In the genomic region with DNA sequence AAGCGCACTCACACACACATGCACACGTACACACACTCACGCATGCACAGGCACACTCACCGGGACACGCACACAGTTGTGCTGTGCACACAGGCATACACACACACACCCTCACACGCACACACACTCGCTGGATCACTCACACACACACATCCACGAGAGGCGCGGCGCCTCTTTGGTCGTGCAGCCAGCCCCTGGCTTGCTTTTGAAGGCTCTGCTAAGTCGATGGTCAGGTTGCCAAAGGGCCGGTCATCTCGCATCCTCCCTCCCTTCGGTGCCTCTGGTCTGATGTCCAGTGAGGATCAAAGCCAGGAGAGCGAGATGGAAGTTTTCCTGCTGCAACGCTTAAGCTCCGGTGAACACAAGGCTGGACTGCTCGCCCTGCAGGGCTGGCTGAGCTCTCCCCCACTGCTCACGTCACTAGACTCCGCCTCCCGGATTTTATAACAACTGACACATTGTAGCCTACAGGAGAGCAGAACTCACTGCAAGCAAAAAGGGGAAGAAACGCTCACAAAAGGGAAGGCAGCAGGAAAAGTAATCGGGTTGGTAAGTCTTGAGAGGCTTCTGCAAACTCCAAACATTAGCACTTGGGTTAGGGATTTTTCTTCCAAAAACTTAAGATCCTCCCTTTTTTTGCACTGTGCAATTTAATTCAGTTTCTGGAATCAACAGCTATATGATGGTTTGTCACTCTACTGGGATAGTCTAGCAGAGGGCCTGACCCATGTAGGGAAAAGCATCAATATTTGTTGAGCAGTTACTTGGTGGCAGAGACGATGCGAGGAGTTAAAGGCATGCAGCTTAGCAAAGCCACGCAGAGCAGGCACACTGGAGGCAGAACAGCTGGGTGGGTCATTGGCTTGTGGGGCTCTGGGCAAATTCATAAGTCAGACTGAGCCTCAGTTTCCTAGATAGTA, we compare ENCODE assay signal across 8 cellular contexts. TPM values are rescaled to one million over a fixed set of nuclear protein-coding genes. Genes with fewer than 3 reads are reported as not detected.
DNase-seq lines count a peak whose midpoint lies in the region; ATAC-seq, FAIRE-seq and TF ChIP-seq lines count a peak whose summit lies in the region.

A gene (minus strand): TSS at position 374 of the 920 bp plus-strand sequence. CDS start 695 bp downstream, outside the sequence.

- WGBS in mesodermal cell (ENCODE audit: insufficient coverage in 2 of 2), 2 experiments = 10 to 22% methylated on average over 18 to 19 of the region's 28 CpGs

- DNase-seq in CD8-positive, alpha-beta T cell = peak; percentile 53 to 83 (median 69)
- DNase-seq in HS-27A (ENCODE audit: low read depth) (peak; percentile 14), NOMO-1 (lab: John Stamatoyannopoulos, UW; ENCODE audit: unreplicated experiment in 2 of 2) (peak; percentile 93 to 97)
- peak; percentile 15 to 43 (median 28) for DNase-seq in activated CD8-positive, alpha-beta memory T cell treated with anti-CD3 and anti-CD28 coated beads for 48 hours (ENCODE audit: low read depth in 2 of 3, low spot score in 2 of 3)
- DNase-seq in stimulated activated CD8-positive, alpha-beta memory T cell treated with anti-CD3 and anti-CD28 coated beads, Interleukin-15, amount 100 ng/mL, for 24 hours (ENCODE audit: low read depth) = peak; percentile 21

- no peak within 1 kb of the TSS for H3K27ac ChIP-seq in CD8-positive, alpha-beta T cell (ENCODE audit: low read depth, low read length)
- H3K27ac ChIP-seq in mesodermal cell (ENCODE audit: low read depth, low read length, severe bottlenecking) = peak within 1 kb of the TSS; percentile 70

- peak; percentile 99 for ATAC-seq in CD8-positive, alpha-beta T cell
- ATAC-seq in GM19468 (IDR thresholded peaks at IDR 0.05; ENCODE audit: extremely low read depth, unreplicated experiment) = peak; percentile 99

- CTCF ChIA-PET in CD8-positive, alpha-beta T cell (lab: Charles Lee) = interaction anchor here (0.8 to 1.9 kb wide), 4 partner anchors 9 to 280 kb away, joined by 3 to 6 read pairs (median 4); no protein-coding TSS in a partner anchor

- no peaks in the 10 kb centered on the region for H3K9me3 Mint-ChIP-seq in CD8-positive, alpha-beta T cell

- POLR2A ChIA-PET in CD8-positive, alpha-beta T cell (lab: Charles Lee) = interaction anchor here (0.6 to 1.3 kb wide), 2 partner anchors 8 to 1934 kb away, joined by 3 read pairs; no protein-coding TSS in a partner anchor

- intact Hi-C loops in CD8-positive, alpha-beta T cell (cut with DNase I, micrococcal nuclease) = loop anchor here (2.0 to 5.0 kb wide), 3 partner anchors 53 to 287 kb away; a partner anchor contains a TSS

- H3K4me1 ChIP-seq in CD8-positive, alpha-beta T cell (ENCODE audit: insufficient read depth, low read length) = peaks cover 5% of the 10 kb centered on the region
- peaks cover 9% of the 10 kb centered on the region for H3K4me1 ChIP-seq in mesodermal cell (ENCODE audit: control insufficient read depth, insufficient read depth, low read length, poor library complexity, severe bottlenecking)

- peak; percentile 28 for TF ChIP-seq CTCF in CD8-positive, alpha-beta T cell (IDR thresholded peaks at IDR 0.05)

- peak; percentile 86 for FAIRE-seq in endometrium (lab: Jason Lieb, UNC)

- no peaks in the 10 kb centered on the region for H3K9me3 ChIP-seq in CD8-positive, alpha-beta T cell (ENCODE audit: low read length)
- no peaks in the 10 kb centered on the region for H3K9me3 ChIP-seq in mesodermal cell (ENCODE audit: control insufficient read depth, low read length)

- no peaks in the 10 kb centered on the region for H3K27me3 ChIP-seq in CD8-positive, alpha-beta T cell (ENCODE audit: insufficient read depth, low read length)

- H3K27ac Mint-ChIP-seq in CD8-positive, alpha-beta T cell = peak within 1 kb of the TSS; percentile 75

- H3K27me3 Mint-ChIP-seq in CD8-positive, alpha-beta T cell (ENCODE audit: low read depth) = peaks cover 6% of the 10 kb centered on the region

- peak within 1 kb of the TSS; percentile 65 for H3K4me3 ChIP-seq in CD8-positive, alpha-beta T cell (ENCODE audit: low read depth, low read length)
- H3K4me3 ChIP-seq in mesodermal cell (ENCODE audit: extremely low read depth, insufficient read depth, low read length, poor library complexity, severe bottlenecking) = peak within 1 kb of the TSS; percentile 40

- H3K4me1 Mint-ChIP-seq in CD8-positive, alpha-beta T cell (ENCODE audit: low read depth) = peaks cover 24% of the 10 kb centered on the region

- H3K4me3 Mint-ChIP-seq in CD8-positive, alpha-beta T cell = peak within 1 kb of the TSS; percentile 91

- peaks cover 1% of the 10 kb centered on the region for H3K36me3 Mint-ChIP-seq in CD8-positive, alpha-beta T cell

- H3K36me3 ChIP-seq in CD8-positive, alpha-beta T cell (ENCODE audit: insufficient read depth, low read length) = no peaks in the 10 kb centered on the region
- no peaks in the 10 kb centered on the region for H3K36me3 ChIP-seq in mesodermal cell (ENCODE audit: control insufficient read depth, insufficient read depth, low read length)

RNA-seq across cellular contexts. Expression of the gene that starts here (rescaled TPM):
- total RNA-seq in CD8-positive, alpha-beta T cell = 1 to 10 TPM; 2.2 to 2.3 TPM
- 10.9 TPM for polyA plus RNA-seq in mesodermal cell (2013, experiment 1 of 2)
- polyA plus RNA-seq in mesodermal cell (2013, experiment 2 of 2) = 8.9 TPM

Comparison
In these comparisons a context has a peak if more than half of its experiments do, and no peak if none do; other contexts are left out.
1. DNase-seq: peak in every context shown above with its lines; median percentile 95 in NOMO-1; 69 in CD8-positive, alpha-beta T cell; 28 in activated CD8-positive, alpha-beta memory T cell treated with anti-CD3 and anti-CD28 coated beads for 48 hours; 21 in stimulated activated CD8-positive, alpha-beta memory T cell treated with anti-CD3 and anti-CD28 coated beads, Interleukin-15, amount 100 ng/mL, for 24 hours; 14 in HS-27A.